In genomic region chr19:18593367-18594095, GRCh38 we compare ENCODE assay signal across 10 cellular contexts. TPM values are rescaled to one million over a fixed set of nuclear protein-coding genes. Genes with fewer than 3 reads are reported as not detected.
DNase-seq lines count a peak whose midpoint lies in the region; ATAC-seq, FAIRE-seq and TF ChIP-seq lines count a peak whose summit lies in the region.
"Had no signal": no experiment of that assay in that cellular context is flagged by ENCODE, and none has a peak within 500 bp of the region (broad histone marks: within the 10 kb centered on the region; RNA-seq: fewer than 3 reads in every experiment).

No MANE protein-coding gene starts in this region.

- no peak for TF ChIP-seq CTCF in HepG2 (CRISPR knock-in tag; IDR thresholded peaks at IDR 0.05)
- TF ChIP-seq CTCF in right lobe of liver (IDR thresholded peaks at IDR 0.05) = no peak
- TF ChIP-seq CTCF in activated B cell treated with CpG ODN at 0.5 μM for 24 hours (IDR thresholded peaks at IDR 0.05) = no peak

- POLR2A ChIA-PET in HepG2 (lab: Yijun Ruan, JAX) (no interaction called here), activated B cell treated with CpG ODN at 0.5 μM for 24 hours (lab: Charles Lee) (interaction anchor here (0.9 to 2.6 kb wide), 7 partner anchors 22 to 326 kb away, joined by 3 to 13 read pairs (median 5); partner anchors contain the start of genes COPE, DDX49, KXD1 and UBA52)

- H3K4me3 ChIP-seq in HepG2 (replicated peaks in 1 of 3; ENCODE audit: insufficient read depth in 1 of 3, low read depth in 2 of 3, low read length in 3 of 3) = no peak overlapping the region
- no peak overlapping the region for H3K4me3 ChIP-seq in right lobe of liver

- H3K9me3 ChIP-seq in HepG2 (ENCODE audit: low read length) (no peaks in the 10 kb centered on the region), right lobe of liver (no peaks in the 10 kb centered on the region)

- no peak for TF ChIP-seq RAD21 in HepG2 (CRISPR knock-in tag; IDR thresholded peaks at IDR 0.05)

- H3K27me3 ChIP-seq in HepG2 (ENCODE audit: control insufficient read depth in 1 of 2, insufficient read depth in 2 of 2, low read length in 2 of 2) = no peaks in the 10 kb centered on the region
- H3K27me3 ChIP-seq in right lobe of liver = no peaks in the 10 kb centered on the region

- no peak overlapping the region for H3K4me2 ChIP-seq in HepG2 (ENCODE audit: low read depth, low read length)

- no peak for DNase-seq in HepG2 (ENCODE audit: low spot score)
- no peak for DNase-seq in right lobe of liver
- no peak for DNase-seq in activated B cell treated with CpG ODN at 0.5 μM for 24 hours
- DNase-seq in iPS-NIHi11 (ENCODE audit: low spot score) = peak; percentile 50
- no peak for DNase-seq in NCI-H748 (lab: John Stamatoyannopoulos, UW; ENCODE audit: unreplicated experiment)
- no peak for DNase-seq in kidney glomerular epithelial cell (lab: John Stamatoyannopoulos, UW)
- no peak for DNase-seq in amniotic stem cell (lab: John Stamatoyannopoulos, UW)
- DNase-seq: NCI-H1048 had no signal

- TSS peak; percentile 22 for BruUV-seq in HepG2 (replicated peaks; lab: Mats Ljungman, UMichigan)

- ATAC-seq in HepG2 (no peak), right lobe of liver (no peak), activated B cell treated with CpG ODN at 0.5 μM for 24 hours (ENCODE audit: low read depth) (no peak), GM21390 (IDR thresholded peaks at IDR 0.05; ENCODE audit: unreplicated experiment) (no peak)

- H3K4me3 Mint-ChIP-seq in activated B cell treated with CpG ODN at 0.5 μM for 24 hours = peak overlapping the region; percentile 15

- H3K36me3 Mint-ChIP-seq in activated B cell treated with CpG ODN at 0.5 μM for 24 hours (ENCODE audit: low read depth) = peaks cover 10% of the 10 kb centered on the region

- H3K36me3 ChIP-seq in HepG2 (replicated peaks in 1 of 2; ENCODE audit: control insufficient read depth in 1 of 2, insufficient read depth in 2 of 2, low read length in 2 of 2) (peaks cover 8 to 32% of the 10 kb centered on the region in 2 experiments; a peak in 4 of 5 replicates), right lobe of liver (peaks cover 0 to 9% (median 2%) of the 10 kb centered on the region in 4 donors)

- TF ChIP-seq POLR2A in HepG2 (IDR thresholded peaks at IDR 0.05; ENCODE audit: insufficient read depth in 1 of 2, low read depth in 2 of 2, low read length in 2 of 2) = no peak
- no peak for TF ChIP-seq POLR2A in right lobe of liver (IDR thresholded peaks at IDR 0.05)

- H2AFZ ChIP-seq in HepG2 (ENCODE audit: low read length) = no peak overlapping the region

- TF ChIP-seq EP300 in HepG2 (IDR thresholded peaks at IDR 0.05; ENCODE audit: low read depth in 2 of 2, low read length in 2 of 2) = no peak
- TF ChIP-seq EP300 in HepG2 (CRISPR knock-in tag; IDR thresholded peaks at IDR 0.05; ENCODE audit: borderline replicate concordance) = no peak

- peak overlapping the region; percentile 24 for H3K27ac Mint-ChIP-seq in activated B cell treated with CpG ODN at 0.5 μM for 24 hours

- peaks cover 16% of the 10 kb centered on the region for H3K4me1 ChIP-seq in HepG2 (ENCODE audit: insufficient read depth, low read length)
- H3K4me1 ChIP-seq in right lobe of liver = peaks cover 0 to 22% (median 9%) of the 10 kb centered on the region in 4 donors

- in situ Hi-C loops in HepG2 (cut with HindIII; ENCODE audit: extremely low pct_ligation_motif_present, low pct_unique_long_range_greater_than_20kb) = loop anchor here (5.0 kb wide), 1 partner anchor 84 kb away; no protein-coding TSS in a partner anchor

- peaks cover 29% of the 10 kb centered on the region for H3K4me1 Mint-ChIP-seq in activated B cell treated with CpG ODN at 0.5 μM for 24 hours

- CTCF ChIA-PET in HepG2 (lab: Yijun Ruan, JAX; ENCODE audit: low intra/inter-chr PET ratio, low total read pairs) (no interaction called here), activated B cell treated with CpG ODN at 0.5 μM for 24 hours (lab: Charles Lee) (interaction anchor here (0.6 to 3.1 kb wide), 13 partner anchors 7 to 394 kb away, joined by 3 to 38 read pairs (median 3); partner anchors contain the start of genes ELL and UBA52)

- no peak for FAIRE-seq in HepG2 (lab: Jason Lieb, UNC)
- FAIRE-seq: G401.6 had no signal

- no peaks in the 10 kb centered on the region for H3K9me3 Mint-ChIP-seq in activated B cell treated with CpG ODN at 0.5 μM for 24 hours

- H4K20me1 ChIP-seq in HepG2 (ENCODE audit: insufficient read depth, low read length) = 0 out of 2 replicates have a peak, but pooled peaks cover 2% of the 10 kb centered on the region

- intact Hi-C loops in HepG2 (cut with micrococcal nuclease; ENCODE audit: unreplicated experiment) = no loop called here
- intact Hi-C loops in right lobe of liver (cut with DNase I) = loop anchor here in 1 of 2 donors (5.0 kb wide), 1 partner anchor 254 kb away; no protein-coding TSS in a partner anchor
- intact Hi-C loops in activated B cell treated with CpG ODN at 0.5 μM for 24 hours (cut with micrococcal nuclease) = loop anchor here (1.0 to 5.0 kb wide), 4 partner anchors 82 to 394 kb away; no protein-coding TSS in a partner anchor

- 93% methylated on average over 16 of the region's 25 CpGs for WGBS in HepG2 (ENCODE audit: low lambda C conversion rate)
- 20% methylated on average over 7 of the region's 25 CpGs for WGBS in right lobe of liver (ENCODE audit: insufficient coverage, low coverage, low lambda C conversion rate, missing lambda C conversion rate)

- H3K27ac ChIP-seq in HepG2 (ENCODE audit: extremely low read length, insufficient read depth, low read length) (no peak overlapping the region), right lobe of liver (no peak overlapping the region)

- H3K27me3 Mint-ChIP-seq in activated B cell treated with CpG ODN at 0.5 μM for 24 hours = peaks cover under 1% of the 10 kb centered on the region

- no peak overlapping the region for H3K9ac ChIP-seq in HepG2 (ENCODE audit: insufficient read depth, low read depth, low read length)

- H3K79me2 ChIP-seq in HepG2 (ENCODE audit: insufficient read depth, low read length) = no peaks in the 10 kb centered on the region

RNA-seq across cellular contexts. Expression of gene REX1BD, which starts 4.9 kb away (rescaled TPM):
- total RNA-seq in HepG2 (2016; rRNA removed; fragmentation: Illumina TruSeq; extraction: Trizol) (20.7 and 25.4 TPM in 2 replicates), right lobe of liver (10 to 100 TPM; 30.4 to 71.7 (median 45.6) TPM), activated B cell treated with CpG ODN at 0.5 μM for 24 hours (83.7 and 85.9 TPM in 2 replicates)
- total RNA-seq in HepG2 (2016; cell fraction: cytosol; rRNA removed; fragmentation: Illumina TruSeq; extraction: Trizol; ENCODE audit: low read depth) = 16.9 and 18.9 TPM in 2 replicates
- total RNA-seq in HepG2 (2016; cell fraction: insoluble cytoplasmic fraction; rRNA removed; fragmentation: Illumina TruSeq; extraction: Trizol) = 21.8 and 27.1 TPM in 2 replicates
- 14.9 and 19.7 TPM in 2 replicates for total RNA-seq in HepG2 (2016; cell fraction: membrane; rRNA removed; fragmentation: Illumina TruSeq; extraction: Trizol)
- 11.7 and 15.7 TPM in 2 replicates for total RNA-seq in HepG2 (2016; cell fraction: nucleus; rRNA removed; fragmentation: Illumina TruSeq; extraction: Trizol)
- polyA plus RNA-seq in HepG2 (2011; rRNA removed) = 7.5 and 7.6 TPM in 2 replicates
- 10.8 and 16.3 TPM in 2 replicates for polyA plus RNA-seq in HepG2 (2011; cell fraction: cytosol; rRNA removed)
- polyA plus RNA-seq in HepG2 (2011; cell fraction: nucleus; rRNA removed) = 39.3 and 40.2 TPM in 2 replicates
- 8.3 and 10.1 TPM in 2 replicates for polyA plus RNA-seq in HepG2 (2012)
- 9.6 and 12.0 TPM in 2 replicates for polyA plus RNA-seq in HepG2 (2016; cell fraction: cytosol; fragmentation: Illumina TruSeq; extraction: Trizol; ENCODE audit: low read depth)
- polyA plus RNA-seq in HepG2 (2016; cell fraction: insoluble cytoplasmic fraction; fragmentation: Illumina TruSeq; extraction: Trizol; ENCODE audit: low read depth) = 11.7 and 12.2 TPM in 2 replicates
- polyA plus RNA-seq in HepG2 (2016; cell fraction: membrane; fragmentation: Illumina TruSeq; extraction: Trizol; ENCODE audit: low read depth) = 8.0 and 10.3 TPM in 2 replicates
- polyA plus RNA-seq in HepG2 (2016; cell fraction: nucleus; fragmentation: Illumina TruSeq; extraction: Trizol; ENCODE audit: insufficient read depth, low read depth) = 19.7 and 20.4 TPM in 2 replicates
- 2.0 and 4.9 TPM in 2 replicates for polyA minus RNA-seq in HepG2 (2011; rRNA and poly(A)+ RNA removed; ENCODE audit: low replicate concordance)
- 2.6 and 2.7 TPM in 2 replicates for polyA minus RNA-seq in HepG2 (2011; cell fraction: cytosol; rRNA and poly(A)+ RNA removed)
- polyA minus RNA-seq in HepG2 (2011; cell fraction: nucleus; rRNA and poly(A)+ RNA removed) = 2.4 and 2.6 TPM in 2 replicates

RNA-seq across cellular contexts. Expression of gene CRLF1, which starts 13.1 kb away (rescaled TPM):
- 105 and 217 TPM in 2 replicates for total RNA-seq in HepG2 (2016; rRNA removed; fragmentation: Illumina TruSeq; extraction: Trizol)
- 96.8 and 118 TPM in 2 replicates for total RNA-seq in HepG2 (2016; cell fraction: cytosol; rRNA removed; fragmentation: Illumina TruSeq; extraction: Trizol; ENCODE audit: low read depth)
- 97.5 and 221 TPM in 2 replicates for total RNA-seq in HepG2 (2016; cell fraction: insoluble cytoplasmic fraction; rRNA removed; fragmentation: Illumina TruSeq; extraction: Trizol)
- total RNA-seq in HepG2 (2016; cell fraction: membrane; rRNA removed; fragmentation: Illumina TruSeq; extraction: Trizol) = 191 and 193 TPM in 2 replicates
- 219 and 265 TPM in 2 replicates for total RNA-seq in HepG2 (2016; cell fraction: nucleus; rRNA removed; fragmentation: Illumina TruSeq; extraction: Trizol)
- polyA plus RNA-seq in HepG2 (2011; rRNA removed) = 296 and 337 TPM in 2 replicates
- 347 and 628 TPM in 2 replicates for polyA plus RNA-seq in HepG2 (2011; cell fraction: cytosol; rRNA removed)
- polyA plus RNA-seq in HepG2 (2011; cell fraction: nucleus; rRNA removed) = 244 and 327 TPM in 2 replicates
- polyA plus RNA-seq in HepG2 (2012) = 231 and 373 TPM in 2 replicates
- 150 and 176 TPM in 2 replicates for polyA plus RNA-seq in HepG2 (2016; cell fraction: cytosol; fragmentation: Illumina TruSeq; extraction: Trizol; ENCODE audit: low read depth)
- 122 and 154 TPM in 2 replicates for polyA plus RNA-seq in HepG2 (2016; cell fraction: insoluble cytoplasmic fraction; fragmentation: Illumina TruSeq; extraction: Trizol; ENCODE audit: low read depth)
- 207 and 208 TPM in 2 replicates for polyA plus RNA-seq in HepG2 (2016; cell fraction: membrane; fragmentation: Illumina TruSeq; extraction: Trizol; ENCODE audit: low read depth)
- polyA plus RNA-seq in HepG2 (2016; cell fraction: nucleus; fragmentation: Illumina TruSeq; extraction: Trizol; ENCODE audit: insufficient read depth, low read depth) = 462 and 526 TPM in 2 replicates
- polyA minus RNA-seq in HepG2 (2011; rRNA and poly(A)+ RNA removed; ENCODE audit: low replicate concordance) = 0.47 and 301 TPM in 2 replicates
- polyA minus RNA-seq in HepG2 (2011; cell fraction: cytosol; rRNA and poly(A)+ RNA removed) = 303 and 346 TPM in 2 replicates
- polyA minus RNA-seq in HepG2 (2011; cell fraction: nucleus; rRNA and poly(A)+ RNA removed) = 45.4 and 52.2 TPM in 2 replicates
- total RNA-seq in right lobe of liver = 1 to 10 TPM in 2 of 6 experiments, under 1 TPM in 1, not detected in 3; 0.27 to 2.9 (median 1.2) TPM
- total RNA-seq in activated B cell treated with CpG ODN at 0.5 μM for 24 hours = not detected in 2 replicates

RNA-seq across cellular contexts. Expression of gene TMEM59L, which starts 19.1 kb away (rescaled TPM):
- 0.69 and 0.97 TPM in 2 replicates for total RNA-seq in HepG2 (2016; rRNA removed; fragmentation: Illumina TruSeq; extraction: Trizol)
- total RNA-seq in HepG2 (2016; cell fraction: cytosol; rRNA removed; fragmentation: Illumina TruSeq; extraction: Trizol; ENCODE audit: low read depth) = 0.61 and 0.88 TPM in 2 replicates
- 0.77 and 1.4 TPM in 2 replicates for total RNA-seq in HepG2 (2016; cell fraction: insoluble cytoplasmic fraction; rRNA removed; fragmentation: Illumina TruSeq; extraction: Trizol)
- total RNA-seq in HepG2 (2016; cell fraction: membrane; rRNA removed; fragmentation: Illumina TruSeq; extraction: Trizol) = 0.49 and 0.65 TPM in 2 replicates
- total RNA-seq in HepG2 (2016; cell fraction: nucleus; rRNA removed; fragmentation: Illumina TruSeq; extraction: Trizol) = 2.3 and 2.7 TPM in 2 replicates
- 5.5 and 7.2 TPM in 2 replicates for polyA plus RNA-seq in HepG2 (2011; rRNA removed)
- 4.1 and 4.6 TPM in 2 replicates for polyA plus RNA-seq in HepG2 (2011; cell fraction: cytosol; rRNA removed)
- 71.3 and 86.8 TPM in 2 replicates for polyA plus RNA-seq in HepG2 (2011; cell fraction: nucleus; rRNA removed)
- polyA plus RNA-seq in HepG2 (2012) = 8.3 and 22.3 TPM in 2 replicates
- polyA plus RNA-seq in HepG2 (2016; cell fraction: cytosol; fragmentation: Illumina TruSeq; extraction: Trizol; ENCODE audit: low read depth) = 1.0 and 2.0 TPM in 2 replicates
- 1.7 and 1.9 TPM in 2 replicates for polyA plus RNA-seq in HepG2 (2016; cell fraction: insoluble cytoplasmic fraction; fragmentation: Illumina TruSeq; extraction: Trizol; ENCODE audit: low read depth)
- polyA plus RNA-seq in HepG2 (2016; cell fraction: membrane; fragmentation: Illumina TruSeq; extraction: Trizol; ENCODE audit: low read depth) = 1.6 TPM in 2 replicates
- 12.3 and 16.0 TPM in 2 replicates for polyA plus RNA-seq in HepG2 (2016; cell fraction: nucleus; fragmentation: Illumina TruSeq; extraction: Trizol; ENCODE audit: insufficient read depth, low read depth)
- 0.35 and 3.9 TPM in 2 replicates for polyA minus RNA-seq in HepG2 (2011; rRNA and poly(A)+ RNA removed; ENCODE audit: low replicate concordance)
- 1.4 and 4.3 TPM in 2 replicates for polyA minus RNA-seq in HepG2 (2011; cell fraction: cytosol; rRNA and poly(A)+ RNA removed)
- 5.0 and 5.5 TPM in 2 replicates for polyA minus RNA-seq in HepG2 (2011; cell fraction: nucleus; rRNA and poly(A)+ RNA removed)
- total RNA-seq in right lobe of liver = under 1 TPM in 2 of 6 experiments, not detected in 4; 0.31 to 0.43 TPM
- 0.64 TPM in 1 of 2 replicates, not detected in the other for total RNA-seq in activated B cell treated with CpG ODN at 0.5 μM for 24 hours

RNA-seq across cellular contexts. Expression of gene UBA52, which starts 21.9 kb away (rescaled TPM):
- 959 and 1,184 TPM in 2 replicates for total RNA-seq in HepG2 (2016; rRNA removed; fragmentation: Illumina TruSeq; extraction: Trizol)
- total RNA-seq in HepG2 (2016; cell fraction: cytosol; rRNA removed; fragmentation: Illumina TruSeq; extraction: Trizol; ENCODE audit: low read depth) = 1,298 and 1,315 TPM in 2 replicates
- 938 and 1,264 TPM in 2 replicates for total RNA-seq in HepG2 (2016; cell fraction: insoluble cytoplasmic fraction; rRNA removed; fragmentation: Illumina TruSeq; extraction: Trizol)
- total RNA-seq in HepG2 (2016; cell fraction: membrane; rRNA removed; fragmentation: Illumina TruSeq; extraction: Trizol) = 1,565 and 1,724 TPM in 2 replicates
- total RNA-seq in HepG2 (2016; cell fraction: nucleus; rRNA removed; fragmentation: Illumina TruSeq; extraction: Trizol) = 276 and 314 TPM in 2 replicates
- 1,655 and 1,782 TPM in 2 replicates for polyA plus RNA-seq in HepG2 (2011; rRNA removed)
- polyA plus RNA-seq in HepG2 (2011; cell fraction: cytosol; rRNA removed) = 2,000 and 3,037 TPM in 2 replicates
- polyA plus RNA-seq in HepG2 (2011; cell fraction: nucleus; rRNA removed) = 482 and 607 TPM in 2 replicates
- polyA plus RNA-seq in HepG2 (2012) = 1,641 and 1,658 TPM in 2 replicates
- polyA plus RNA-seq in HepG2 (2016; cell fraction: cytosol; fragmentation: Illumina TruSeq; extraction: Trizol; ENCODE audit: low read depth) = 1,864 and 1,905 TPM in 2 replicates
- 1,524 and 1,536 TPM in 2 replicates for polyA plus RNA-seq in HepG2 (2016; cell fraction: insoluble cytoplasmic fraction; fragmentation: Illumina TruSeq; extraction: Trizol; ENCODE audit: low read depth)
- polyA plus RNA-seq in HepG2 (2016; cell fraction: membrane; fragmentation: Illumina TruSeq; extraction: Trizol; ENCODE audit: low read depth) = 2,008 and 2,053 TPM in 2 replicates
- polyA plus RNA-seq in HepG2 (2016; cell fraction: nucleus; fragmentation: Illumina TruSeq; extraction: Trizol; ENCODE audit: insufficient read depth, low read depth) = 658 and 675 TPM in 2 replicates
- 1,990 and 2,943 TPM in 2 replicates for polyA minus RNA-seq in HepG2 (2011; rRNA and poly(A)+ RNA removed; ENCODE audit: low replicate concordance)
- polyA minus RNA-seq in HepG2 (2011; cell fraction: cytosol; rRNA and poly(A)+ RNA removed) = 420 and 430 TPM in 2 replicates
- 113 and 142 TPM in 2 replicates for polyA minus RNA-seq in HepG2 (2011; cell fraction: nucleus; rRNA and poly(A)+ RNA removed)
- 100 to 1,000 TPM; 256 to 470 (median 406) TPM for total RNA-seq in right lobe of liver
- 1,962 and 2,164 TPM in 2 replicates for total RNA-seq in activated B cell treated with CpG ODN at 0.5 μM for 24 hours

RNA-seq across cellular contexts. Expression of gene KXD1, which starts 35.9 kb away (rescaled TPM):
- total RNA-seq in HepG2 (2016; rRNA removed; fragmentation: Illumina TruSeq; extraction: Trizol) = 44.6 and 53.1 TPM in 2 replicates
- total RNA-seq in HepG2 (2016; cell fraction: cytosol; rRNA removed; fragmentation: Illumina TruSeq; extraction: Trizol; ENCODE audit: low read depth) = 49.9 and 63.5 TPM in 2 replicates
- 46.0 and 46.4 TPM in 2 replicates for total RNA-seq in HepG2 (2016; cell fraction: insoluble cytoplasmic fraction; rRNA removed; fragmentation: Illumina TruSeq; extraction: Trizol)
- 90.1 and 104 TPM in 2 replicates for total RNA-seq in HepG2 (2016; cell fraction: membrane; rRNA removed; fragmentation: Illumina TruSeq; extraction: Trizol)
- total RNA-seq in HepG2 (2016; cell fraction: nucleus; rRNA removed; fragmentation: Illumina TruSeq; extraction: Trizol) = 20.4 and 21.0 TPM in 2 replicates
- 143 and 160 TPM in 2 replicates for polyA plus RNA-seq in HepG2 (2011; rRNA removed)
- polyA plus RNA-seq in HepG2 (2011; cell fraction: cytosol; rRNA removed) = 112 and 130 TPM in 2 replicates
- polyA plus RNA-seq in HepG2 (2011; cell fraction: nucleus; rRNA removed) = 122 and 125 TPM in 2 replicates
- 61.5 and 85.8 TPM in 2 replicates for polyA plus RNA-seq in HepG2 (2012)
- 72.0 and 99.5 TPM in 2 replicates for polyA plus RNA-seq in HepG2 (2016; cell fraction: cytosol; fragmentation: Illumina TruSeq; extraction: Trizol; ENCODE audit: low read depth)
- polyA plus RNA-seq in HepG2 (2016; cell fraction: insoluble cytoplasmic fraction; fragmentation: Illumina TruSeq; extraction: Trizol; ENCODE audit: low read depth) = 68.6 and 76.3 TPM in 2 replicates
- 121 and 126 TPM in 2 replicates for polyA plus RNA-seq in HepG2 (2016; cell fraction: membrane; fragmentation: Illumina TruSeq; extraction: Trizol; ENCODE audit: low read depth)
- polyA plus RNA-seq in HepG2 (2016; cell fraction: nucleus; fragmentation: Illumina TruSeq; extraction: Trizol; ENCODE audit: insufficient read depth, low read depth) = 62.9 and 64.5 TPM in 2 replicates
- polyA minus RNA-seq in HepG2 (2011; rRNA and poly(A)+ RNA removed; ENCODE audit: low replicate concordance) = 73.9 and 103 TPM in 2 replicates
- 43.1 and 52.2 TPM in 2 replicates for polyA minus RNA-seq in HepG2 (2011; cell fraction: cytosol; rRNA and poly(A)+ RNA removed)
- 20.0 and 23.6 TPM in 2 replicates for polyA minus RNA-seq in HepG2 (2011; cell fraction: nucleus; rRNA and poly(A)+ RNA removed)
- 10 to 100 TPM; 30.2 to 93.0 (median 36.1) TPM for total RNA-seq in right lobe of liver
- total RNA-seq in activated B cell treated with CpG ODN at 0.5 μM for 24 hours = 82.2 and 88.8 TPM in 2 replicates

Comparison
In these comparisons a context has a peak if more than half of its experiments do, and no peak if none do; other contexts are left out.
1. RNA of gene CRLF1, which starts 13.1 kb away (total RNA-seq): 96.8 to 265 TPM in HepG2; 0.27 to 2.9 TPM in right lobe of liver and not detected in activated B cell treated with CpG ODN at 0.5 μM for 24 hours; every median in the first group is over 10 times any median in the second.